8 cellular contexts compared by ENCODE assay signal in genomic region chr6:33279971-33280511, GRCh38. TPM values are rescaled to one million over a fixed set of nuclear protein-coding genes. Genes with fewer than 3 reads are reported as not detected.
DNase-seq lines count a peak whose midpoint lies in the region; ATAC-seq and TF ChIP-seq lines count a peak whose summit lies in the region.

No MANE protein-coding gene starts in this region.

- H3K9me3 Mint-ChIP-seq in stimulated activated memory B cell treated with anti-CD40 and anti-IgM and Interleukin-4, amounts not matched to agents 10 μg/mL and 1 μg/mL and 100 μg/mL, for 72 hours = no peaks in the 10 kb centered on the region

- H3K4me3 ChIP-seq in HL-60 (replicated peaks; ENCODE audit: insufficient read depth, low read length) = no peak overlapping the region
- no peak overlapping the region for H3K4me3 ChIP-seq in esophagus squamous epithelium

- H3K36me3 Mint-ChIP-seq in stimulated activated memory B cell treated with anti-CD40 and anti-IgM and Interleukin-4, amounts not matched to agents 10 μg/mL and 1 μg/mL and 100 μg/mL, for 72 hours = peaks cover 32% of the 10 kb centered on the region

- H3K4me1 Mint-ChIP-seq in stimulated activated memory B cell treated with anti-CD40 and anti-IgM and Interleukin-4, amounts not matched to agents 10 μg/mL and 1 μg/mL and 100 μg/mL, for 72 hours = peaks cover 62% of the 10 kb centered on the region

- no peak for TF ChIP-seq POLR2A in esophagus squamous epithelium (IDR thresholded peaks at IDR 0.05)

- H3K4me1 ChIP-seq in esophagus squamous epithelium = peaks cover 15 to 50% (median 25%) of the 10 kb centered on the region in 3 donors

- H3K27ac Mint-ChIP-seq in stimulated activated memory B cell treated with anti-CD40 and anti-IgM and Interleukin-4, amounts not matched to agents 10 μg/mL and 1 μg/mL and 100 μg/mL, for 72 hours = peak overlapping the region; percentile 60

- intact Hi-C loops in esophagus squamous epithelium (cut with DNase I) = no loop called here

- H3K36me3 ChIP-seq in esophagus squamous epithelium = peaks cover 7 to 87% (median 26%) of the 10 kb centered on the region in 3 donors

- H3K27me3 ChIP-seq in HL-60 (ENCODE audit: insufficient read depth, poor library complexity, severe bottlenecking) (no peaks in the 10 kb centered on the region), esophagus squamous epithelium (no peaks in the 10 kb centered on the region)

- WGBS in esophagus squamous epithelium, 2 donors = 65 to 73% methylated on average over 2 to 4 of the region's 5 CpGs

- no peaks in the 10 kb centered on the region for H3K27me3 Mint-ChIP-seq in stimulated activated memory B cell treated with anti-CD40 and anti-IgM and Interleukin-4, amounts not matched to agents 10 μg/mL and 1 μg/mL and 100 μg/mL, for 72 hours

- H3K27ac ChIP-seq in HL-60 (replicated peaks) (no peak overlapping the region), esophagus squamous epithelium (peak overlapping the region in 3 of 4 donors; percentile 94 to 98 (median 98))

- no peak overlapping the region for H3K4me3 Mint-ChIP-seq in stimulated activated memory B cell treated with anti-CD40 and anti-IgM and Interleukin-4, amounts not matched to agents 10 μg/mL and 1 μg/mL and 100 μg/mL, for 72 hours

- DNase-seq in D341Med (ENCODE audit: low spot score) = peak; percentile 82
- DNase-seq in HL-60 (ENCODE audit: low read depth in 1 of 2, low spot score in 1 of 2) = peak in 1 of 2 experiments; percentile 49
- peak; percentile 11 for DNase-seq in SHP77 treated with DMSO at 0.1 percent for 48 hours (lab: John Stamatoyannopoulos, UW)
- DNase-seq in esophagus squamous epithelium (lab: John Stamatoyannopoulos, UW) = no peak
- no peak for DNase-seq in stimulated activated naive CD4-positive, alpha-beta T cell treated with Interleukin-2 at 50 U/mL for 16 hours (lab: John Stamatoyannopoulos, UW)
- no peak for DNase-seq in stimulated activated CD4-positive, alpha-beta T cell treated with anti-CD3 and anti-CD28 coated beads, Interleukin-4, amount 100 ng/mL, for 24 hours

- no peaks in the 10 kb centered on the region for H3K9me3 ChIP-seq in esophagus squamous epithelium

- TF ChIP-seq CTCF in HL-60 (IDR thresholded peaks at IDR 0.05; ENCODE audit: insufficient read depth, low read length) (peak; percentile 44), esophagus squamous epithelium (IDR thresholded peaks at IDR 0.05) (peak in 5 of 6 experiments; percentile 23 to 62 (median 34))

- no peak for ATAC-seq in stimulated activated memory B cell treated with anti-CD40 and anti-IgM and Interleukin-4, amounts not matched to agents 10 μg/mL and 1 μg/mL and 100 μg/mL, for 72 hours
- ATAC-seq in GM21360 (IDR thresholded peaks at IDR 0.05; ENCODE audit: unreplicated experiment) = no peak

RNA-seq across cellular contexts. Expression of gene B3GALT4, which starts 3.1 kb away (rescaled TPM):
- total RNA-seq in esophagus squamous epithelium = 10 to 100 TPM in 3 of 4 donors, 1 to 10 TPM in 1; 9.4 to 31.1 (median 15.0) TPM

RNA-seq across cellular contexts. Expression of gene RPS18, which starts 8.2 kb away (rescaled TPM):
- total RNA-seq in esophagus squamous epithelium = 1,000 to 10,000 TPM; 1,955 to 5,522 (median 4,042) TPM

RNA-seq across cellular contexts. Expression of gene VPS52, which starts 8.4 kb away (rescaled TPM):
- total RNA-seq in esophagus squamous epithelium = 10 to 100 TPM; 34.1 to 45.5 (median 39.8) TPM

RNA-seq across cellular contexts. Expression of gene WDR46, which starts 9.0 kb away (rescaled TPM):
- total RNA-seq in esophagus squamous epithelium = 10 to 100 TPM; 30.0 to 62.3 (median 55.6) TPM

RNA-seq across cellular contexts. Expression of gene PFDN6, which starts 9.4 kb away (rescaled TPM):
- 10 to 100 TPM; 28.6 to 71.0 (median 43.5) TPM for total RNA-seq in esophagus squamous epithelium

Comparison
In these comparisons a context has a peak if more than half of its experiments do, and no peak if none do; other contexts are left out.
1. DNase-seq: peak in D341Med (single experiment) and SHP77 treated with DMSO at 0.1 percent for 48 hours (single experiment); none in esophagus squamous epithelium (single experiment), stimulated activated naive CD4-positive, alpha-beta T cell treated with Interleukin-2 at 50 U/mL for 16 hours (single experiment) and stimulated activated CD4-positive, alpha-beta T cell treated with anti-CD3 and anti-CD28 coated beads, Interleukin-4, amount 100 ng/mL, for 24 hours (single experiment).